ENCODE assay signal across 10 cellular contexts in genomic region chr12:105561981-105562726, GRCh38.
A peak's percentile ranks its signal among the peaks of the same experiment; 100 is the strongest.
DNase-seq lines count a peak whose midpoint lies in the region; ATAC-seq and TF ChIP-seq lines count a peak whose summit lies in the region.
"Had no signal": no experiment of that assay in that cellular context is flagged by ENCODE, and none has a peak within 500 bp of the region (broad histone marks: within the 10 kb centered on the region; RNA-seq: fewer than 3 reads in every experiment).

No MANE protein-coding gene starts in this region.

- H3K27me3 Mint-ChIP-seq in progenitor cell of endocrine pancreas, result peaks cover 7% of the 10 kb centered on the region
- H3K27me3 Mint-ChIP-seq in activated naive CD4-positive, alpha-beta T cell treated with anti-CD3 and anti-CD28 coated beads for 36 hours (ENCODE audit: low read depth), result peaks cover 3% of the 10 kb centered on the region

- no peaks in the 10 kb centered on the region for H3K9me3 ChIP-seq in esophagus squamous epithelium

- TF ChIP-seq POLR2A in esophagus squamous epithelium (IDR thresholded peaks at IDR 0.05), result no peak

- H3K4me1 ChIP-seq in esophagus squamous epithelium, result peaks cover 0 to 20% (median 6%) of the 10 kb centered on the region in 3 donors

- no peak overlapping the region for H3K4me3 Mint-ChIP-seq in progenitor cell of endocrine pancreas (ENCODE audit: low read depth)
- no peak overlapping the region for H3K4me3 Mint-ChIP-seq in activated naive CD4-positive, alpha-beta T cell treated with anti-CD3 and anti-CD28 coated beads for 36 hours
- H3K4me3 Mint-ChIP-seq: activated CD4-positive, alpha-beta T cell treated with anti-CD3 and anti-CD28 coated beads, Interleukin-2, amount 10 ng/mL, durations not matched to agents 24 days and 14 days; naive B cell had no signal

- H3K4me3 ChIP-seq in esophagus squamous epithelium, result peak overlapping the region in 1 of 4 donors; percentile 40

- H3K36me3 Mint-ChIP-seq in progenitor cell of endocrine pancreas (ENCODE audit: insufficient read depth), result no peaks in the 10 kb centered on the region
- H3K36me3 Mint-ChIP-seq in activated naive CD4-positive, alpha-beta T cell treated with anti-CD3 and anti-CD28 coated beads for 36 hours (ENCODE audit: low read depth), result no peaks in the 10 kb centered on the region
- H3K36me3 Mint-ChIP-seq: naive B cell had no signal

- peaks cover 4% of the 10 kb centered on the region for H3K4me1 Mint-ChIP-seq in progenitor cell of endocrine pancreas (ENCODE audit: low read depth)
- H3K4me1 Mint-ChIP-seq in activated naive CD4-positive, alpha-beta T cell treated with anti-CD3 and anti-CD28 coated beads for 36 hours (ENCODE audit: low read depth), result no peaks in the 10 kb centered on the region
- H3K4me1 Mint-ChIP-seq: activated CD4-positive, alpha-beta T cell treated with anti-CD3 and anti-CD28 coated beads, Interleukin-2, amount 10 ng/mL, durations not matched to agents 24 days and 14 days; naive B cell had no signal

- peak overlapping the region; percentile 19 for H3K27ac Mint-ChIP-seq in progenitor cell of endocrine pancreas
- H3K27ac Mint-ChIP-seq in activated naive CD4-positive, alpha-beta T cell treated with anti-CD3 and anti-CD28 coated beads for 36 hours, result no peak overlapping the region
- H3K27ac Mint-ChIP-seq: activated CD4-positive, alpha-beta T cell treated with anti-CD3 and anti-CD28 coated beads, Interleukin-2, amount 10 ng/mL, durations not matched to agents 24 days and 14 days; naive B cell had no signal

- intact Hi-C loops in esophagus squamous epithelium (cut with DNase I), result no loop called here
- intact Hi-C loops in activated naive CD4-positive, alpha-beta T cell treated with anti-CD3 and anti-CD28 coated beads for 36 hours (cut with micrococcal nuclease), result no loop called here

- TF ChIP-seq CTCF in esophagus squamous epithelium (IDR thresholded peaks at IDR 0.05) (no peak), progenitor cell of endocrine pancreas (IDR thresholded peaks at IDR 0.05; ENCODE audit: unreplicated experiment) (no peak)

- DNase-seq in ELR (ENCODE audit: low read depth), result peak; percentile 44
- peak; percentile 93 for DNase-seq in NCI-H69 (lab: John Stamatoyannopoulos, UW)
- DNase-seq in esophagus squamous epithelium (lab: John Stamatoyannopoulos, UW), result no peak
- DNase-seq in progenitor cell of endocrine pancreas (ENCODE audit: low spot score, unreplicated experiment), result no peak
- no peak for DNase-seq in activated gamma-delta T cell (lab: John Stamatoyannopoulos, UW)
- no peak for DNase-seq in activated naive CD4-positive, alpha-beta T cell treated with anti-CD3 and anti-CD28 coated beads for 36 hours
- DNase-seq: activated CD4-positive, alpha-beta T cell treated with anti-CD3 and anti-CD28 coated beads, Interleukin-2, amount 10 ng/mL, durations not matched to agents 24 days and 14 days; naive B cell had no signal

- peaks cover 0 to 2% (median 0%) of the 10 kb centered on the region in 4 donors for H3K27me3 ChIP-seq in esophagus squamous epithelium

- ATAC-seq in GM21381 (IDR thresholded peaks at IDR 0.05; ENCODE audit: unreplicated experiment), result no peak
- ATAC-seq in GM21423 (IDR thresholded peaks at IDR 0.05; ENCODE audit: unreplicated experiment), result no peak

- WGBS in esophagus squamous epithelium, 2 donors, result 34 to 39% methylated on average over 17 to 18 of the region's 19 CpGs

- H3K9me3 Mint-ChIP-seq in progenitor cell of endocrine pancreas (ENCODE audit: low read depth), result no peaks in the 10 kb centered on the region
- no peaks in the 10 kb centered on the region for H3K9me3 Mint-ChIP-seq in activated naive CD4-positive, alpha-beta T cell treated with anti-CD3 and anti-CD28 coated beads for 36 hours
- H3K9me3 Mint-ChIP-seq: activated CD4-positive, alpha-beta T cell treated with anti-CD3 and anti-CD28 coated beads, Interleukin-2, amount 10 ng/mL, durations not matched to agents 24 days and 14 days had no signal

- H3K27ac ChIP-seq in esophagus squamous epithelium, result peak overlapping the region; percentile 21 to 71 (median 49)

- CTCF ChIA-PET in activated naive CD4-positive, alpha-beta T cell treated with anti-CD3 and anti-CD28 coated beads for 36 hours (lab: Charles Lee), result no interaction called here

- H3K36me3 ChIP-seq in esophagus squamous epithelium, result no peaks in the 10 kb centered on the region

Comparison
In these comparisons a context has a peak if more than half of its experiments do, and no peak if none do; other contexts are left out.
1. DNase-seq: peak in ELR (single experiment) and NCI-H69 (single experiment); none in esophagus squamous epithelium (single experiment), progenitor cell of endocrine pancreas (single experiment), activated gamma-delta T cell (single experiment) and activated naive CD4-positive, alpha-beta T cell treated with anti-CD3 and anti-CD28 coated beads for 36 hours (single experiment).